Comparison of ENCODE assay signal across 25 cellular contexts in genomic region chr4:86101841-86102240, GRCh38.
"Had no signal": no experiment of that assay in that cellular context is flagged by ENCODE, and none has a peak within 500 bp of the region (broad histone marks: within the 10 kb centered on the region; RNA-seq: fewer than 3 reads in every experiment).

No MANE protein-coding gene starts in this region.

- H3K27me3 ChIP-seq: hepatocyte, left lung, ovary, stomach, testis, thyroid gland, transverse colon, upper lobe of left lung, vagina had no signal

- H3K9me3 ChIP-seq: left lung, lower lobe of right lung, ovary, stomach, testis, thyroid gland, transverse colon, upper lobe of left lung, vagina had no signal

- H2AFZ ChIP-seq: hepatocyte had no signal

- H3K36me3 ChIP-seq: left lung, lower lobe of right lung, ovary, stomach, thyroid gland, transverse colon, upper lobe of left lung had no signal

- H3K4me1 ChIP-seq: left lung, lower lobe of right lung, stomach, testis, transverse colon, upper lobe of left lung, vagina had no signal

- H3K4me3 ChIP-seq: hepatocyte, left lung, lower lobe of right lung, ovary, skin epidermis, stomach, testis, thyroid gland, transverse colon, upper lobe of left lung, vagina had no signal

- H3K79me2 ChIP-seq: hepatocyte had no signal

- H3K27ac ChIP-seq: hepatocyte, left lung, lower lobe of right lung, ovary, skin epidermis, stomach, testis, thyroid gland, transverse colon, upper lobe of left lung, vagina had no signal

- H3K4me2 ChIP-seq: hepatocyte had no signal

- DNase-seq: islet precursor cell; left colon; left lung; lower lobe of right lung; mammary epithelial cell; mesenchymal stem cell; naive thymus-derived CD8-positive, alpha-beta T cell; nephron progenitor cell; ovary; retina; right cardiac atrium; stimulated activated CD4-positive, alpha-beta T cell treated with anti-CD3 and anti-CD28 coated beads, Interleukin-12 subunit alpha, Interleukin-12 subunit beta, amount 100 ng/mL, for 4 hours; stimulated activated CD4-positive, alpha-beta T cell treated with anti-CD3 and anti-CD28 coated beads, Interleukin-15, amount 100 ng/mL, for 24 hours; stimulated activated CD4-positive, alpha-beta T cell treated with anti-CD3 and anti-CD28 coated beads, Interleukin-2, amount 100 ng/mL, for 24 hours; stimulated activated CD4-positive, alpha-beta T cell treated with anti-CD3 and anti-CD28 coated beads, Interleukin-4, amount 100 ng/mL, for 1 hour; stimulated activated naive B cell treated with anti-CD40 and anti-IgM and Interleukin-4, amounts not matched to agents 10 μg/mL and 1 μg/mL and 100 μg/mL, for 72 hours; stimulated activated naive CD8-positive, alpha-beta T cell treated with anti-CD3 and anti-CD28 coated beads, Interleukin-15, Interleukin-2, amounts not matched to agents 100 U/mL and 50 U/mL, for 24 hours; stomach; testis; thyroid gland; transverse colon; upper lobe of left lung had no signal
